8 cellular contexts compared by ENCODE assay signal in the genomic region with DNA sequence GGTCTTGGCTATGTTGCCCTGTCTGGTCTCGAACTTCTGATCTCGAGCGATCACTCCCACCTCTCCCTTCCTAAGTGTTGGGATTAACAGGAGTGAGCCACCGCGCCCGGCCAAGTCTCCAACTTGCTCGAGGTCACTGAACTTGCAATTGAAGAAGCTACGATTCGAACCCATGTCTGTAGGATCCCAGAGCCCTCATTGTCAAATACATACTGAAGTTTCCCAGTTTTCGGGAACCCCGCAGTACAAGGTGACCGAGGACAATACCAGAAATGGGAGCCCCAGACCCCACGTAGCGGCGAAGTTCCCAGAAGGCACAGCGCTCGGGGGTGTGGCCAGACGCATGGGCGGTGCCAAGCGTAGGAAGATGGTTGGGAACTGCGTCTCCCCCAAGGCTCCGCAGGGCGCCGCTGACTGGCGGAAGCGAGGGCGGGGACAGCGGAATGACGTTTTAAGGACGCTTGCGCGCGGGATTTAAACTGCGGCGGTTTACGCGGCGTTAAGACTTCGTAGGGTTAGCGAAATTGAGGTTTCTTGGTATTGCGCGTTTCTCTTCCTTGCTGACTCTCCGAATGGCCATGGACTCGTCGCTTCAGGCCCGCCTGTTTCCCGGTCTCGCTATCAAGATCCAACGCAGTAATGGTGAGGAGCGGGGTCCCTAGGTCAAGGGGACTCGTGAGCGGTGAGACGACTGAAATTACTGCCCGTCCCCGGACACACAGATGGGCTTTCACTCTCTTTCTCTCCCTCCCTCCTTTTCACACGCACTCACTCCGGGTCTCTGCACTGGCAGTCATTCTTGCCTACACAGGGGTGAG. TPM values are rescaled to one million over a fixed set of nuclear protein-coding genes. Genes with fewer than 3 reads are reported as not detected.
DNase-seq lines count a peak whose midpoint lies in the region; ATAC-seq and TF ChIP-seq lines count a peak whose summit lies in the region.

A gene (plus strand): TSS at position 477 of the 818 bp plus-strand sequence. CDS start 96 bp downstream, at position 573.

- no peaks in the 10 kb centered on the region for H3K36me3 Mint-ChIP-seq in activated T-cell treated with anti-CD3 and anti-CD28 coated beads, Interleukin-2, amount 50 U/mL, for 4 hours (ENCODE audit: insufficient read depth)

- in situ Hi-C loops in Panc1 (cut with HindIII; ENCODE audit: low pct_unique_long_range_greater_than_20kb, low sequenced_read_pairs) = no loop called here

- H3K27me3 ChIP-seq in Panc1 (ENCODE audit: control insufficient read depth, insufficient read depth, low read length) (no peaks in the 10 kb centered on the region), muscle layer of colon (ENCODE audit: control insufficient read depth in 1 of 2, insufficient read depth in 2 of 2, low read length in 2 of 2) (no peaks in the 10 kb centered on the region)

- BruUV-seq in Panc1 (replicated peaks; lab: Mats Ljungman, UMichigan) = no TSS peak

- ATAC-seq in GM21723 (IDR thresholded peaks at IDR 0.05; ENCODE audit: unreplicated experiment) (peak; percentile 98), Panc1 (peak; percentile 99), esophagus mucosa (peak; percentile 99)
- ATAC-seq in activated T-cell treated with anti-CD3 and anti-CD28 coated beads, Interleukin-2, amount 50 U/mL, for 4 hours = peak; percentile 99 to 100

- CTCF ChIA-PET in Panc1 (lab: Charles Lee) = no interaction called here

- no peaks in the 10 kb centered on the region for H3K27me3 Mint-ChIP-seq in activated T-cell treated with anti-CD3 and anti-CD28 coated beads, Interleukin-2, amount 50 U/mL, for 4 hours (ENCODE audit: low read depth)

- intact Hi-C loops in Panc1 (cut with micrococcal nuclease; ENCODE audit: unreplicated experiment) = loop anchor here (10.0 kb wide), 1 partner anchor 75 kb away; no protein-coding TSS in a partner anchor

- no peaks in the 10 kb centered on the region for H3K9me3 Mint-ChIP-seq in activated T-cell treated with anti-CD3 and anti-CD28 coated beads, Interleukin-2, amount 50 U/mL, for 4 hours

- no peaks in the 10 kb centered on the region for H3K9me3 ChIP-seq in Panc1 (ENCODE audit: control insufficient read depth, insufficient read depth, low read depth, low read length)
- H3K9me3 ChIP-seq in muscle layer of colon (ENCODE audit: low read length) = no peaks in the 10 kb centered on the region

- DNase-seq in DMS53 (lab: John Stamatoyannopoulos, UW) (peak; percentile 99), KG1 (lab: John Stamatoyannopoulos, UW) (peak; percentile 96), Panc1 (ENCODE audit: low read depth, low spot score) (peak; percentile 94)
- peak; percentile 96 for DNase-seq in activated T-cell treated with anti-CD3 and anti-CD28 coated beads, Interleukin-2, amount 50 U/mL, for 4 hours
- peak; percentile 95 for DNase-seq in stimulated activated CD8-positive, alpha-beta memory T cell treated with anti-CD3 and anti-CD28 coated beads, Interleukin-7, amount 100 ng/mL, for 24 hours (ENCODE audit: low read depth)

- H3K4me3 ChIP-seq in Panc1 (ENCODE audit: low read depth in 2 of 2, low read length in 2 of 2) (peak within 1 kb of the TSS; percentile 80 to 93), muscle layer of colon (ENCODE audit: low read depth in 1 of 2, low read length in 2 of 2) (peak within 1 kb of the TSS; percentile 25 to 69)

- TF ChIP-seq CTCF in Panc1 (IDR thresholded peaks at IDR 0.05) = no peak

- POLR2A ChIA-PET in Panc1 (lab: Charles Lee) = no interaction called here

- H3K27ac ChIP-seq in Panc1 (ENCODE audit: low read length) (peak within 1 kb of the TSS; percentile 95), muscle layer of colon (ENCODE audit: low read depth, low read length) (peak within 1 kb of the TSS; percentile 62)

- peaks cover 7% of the 10 kb centered on the region; the same call in 1 of the 2 replicates for H3K4me1 ChIP-seq in Panc1 (ENCODE audit: control insufficient read depth, insufficient read depth, low read length)
- H3K4me1 ChIP-seq in muscle layer of colon (ENCODE audit: insufficient read depth, low read length) = peaks cover 8% of the 10 kb centered on the region

- no peaks in the 10 kb centered on the region for H3K36me3 ChIP-seq in Panc1 (ENCODE audit: control insufficient read depth, insufficient read depth, low read length)
- H3K36me3 ChIP-seq in muscle layer of colon (ENCODE audit: insufficient read depth, low read length) = no peaks in the 10 kb centered on the region

- peaks cover 14% of the 10 kb centered on the region for H3K4me1 Mint-ChIP-seq in activated T-cell treated with anti-CD3 and anti-CD28 coated beads, Interleukin-2, amount 50 U/mL, for 4 hours (ENCODE audit: low read depth)

- H3K4me3 Mint-ChIP-seq in activated T-cell treated with anti-CD3 and anti-CD28 coated beads, Interleukin-2, amount 50 U/mL, for 4 hours = peak within 1 kb of the TSS; percentile 82

- H3K9ac ChIP-seq in muscle layer of colon (ENCODE audit: low read length) = peak within 1 kb of the TSS; percentile 29

RNA-seq across cellular contexts. Expression of the gene that starts here (rescaled TPM):
- total RNA-seq in Panc1 (2021; ENCODE audit: unreplicated experiment) = 69.4 TPM
- polyA plus RNA-seq in Panc1 (2012; ENCODE audit: insufficient read length) = 24.7 TPM
- 1 to 10 TPM; 5.0 to 8.1 (median 8.1) TPM for total RNA-seq in activated T-cell treated with anti-CD3 and anti-CD28 coated beads, Interleukin-2, amount 50 U/mL, for 4 hours
- total RNA-seq in esophagus mucosa = 15.2 TPM

Comparison
In these comparisons a context has a peak if more than half of its experiments do, and no peak if none do; other contexts are left out.
1. Peak in every context shown above with its lines: DNase-seq, ATAC-seq, H3K4me3 ChIP-seq and H3K27ac ChIP-seq.